Comparison of ENCODE assay signal across 28 cellular contexts in genomic region chr4:110605077-110605476, GRCh38. TPM values are rescaled to one million over a fixed set of nuclear protein-coding genes. Genes with fewer than 3 reads are reported as not detected.
"Had no signal": no experiment of that assay in that cellular context is flagged by ENCODE, and none has a peak within 500 bp of the region (broad histone marks: within the 10 kb centered on the region; RNA-seq: fewer than 3 reads in every experiment).

No MANE protein-coding gene starts in this region.

- H3K9me3 Mint-ChIP-seq: neural progenitor cell had no signal

- H3K36me3 Mint-ChIP-seq: natural killer cell; neural progenitor cell; stimulated activated naive B cell treated with anti-CD40 and anti-IgM and Interleukin-4, amounts not matched to agents 10 μg/mL and 1 μg/mL and 100 μg/mL, for 72 hours had no signal

- ATAC-seq: natural killer cell; psoas muscle; right cardiac atrium; right lobe of liver; stimulated activated naive B cell treated with anti-CD40 and anti-IgM and Interleukin-4, amounts not matched to agents 10 μg/mL and 1 μg/mL and 100 μg/mL, for 72 hours had no signal

- H3K27me3 Mint-ChIP-seq: progenitor cell of endocrine pancreas had no signal

- H3K27ac Mint-ChIP-seq: natural killer cell; nephron; neural progenitor cell; progenitor cell of endocrine pancreas; stimulated activated naive B cell treated with anti-CD40 and anti-IgM and Interleukin-4, amounts not matched to agents 10 μg/mL and 1 μg/mL and 100 μg/mL, for 72 hours; stimulated activated naive CD8-positive, alpha-beta T cell treated with anti-CD3 and anti-CD28 coated beads, Interleukin-15, Interleukin-2, amounts not matched to agents 100 ng/mL and 50 ng/mL, for 24 hours had no signal

- H3K4me3 Mint-ChIP-seq: natural killer cell; nephron; neural progenitor cell; stimulated activated naive B cell treated with anti-CD40 and anti-IgM and Interleukin-4, amounts not matched to agents 10 μg/mL and 1 μg/mL and 100 μg/mL, for 72 hours; stimulated activated naive CD8-positive, alpha-beta T cell treated with anti-CD3 and anti-CD28 coated beads, Interleukin-15, Interleukin-2, amounts not matched to agents 100 ng/mL and 50 ng/mL, for 24 hours had no signal

- DNase-seq: natural killer cell; occipital lobe; ovary; posterior cingulate gyrus; psoas muscle; right cardiac atrium; right lobe of liver; sigmoid colon; spleen; stimulated activated CD4-positive, alpha-beta T cell treated with anti-CD3 and anti-CD28 coated beads, Interleukin-12 subunit alpha, Interleukin-12 subunit beta, amount 100 ng/mL, for 4 hours; stimulated activated CD4-positive, alpha-beta T cell treated with anti-CD3 and anti-CD28 coated beads, Interleukin-1b, Interleukin-23, amount 100 ng/mL, for 48 hours; stimulated activated CD4-positive, alpha-beta T cell treated with anti-CD3 and anti-CD28 coated beads, Interleukin-4, amount 100 ng/mL, for 1 hour; stimulated activated CD4-positive, alpha-beta T cell treated with anti-CD3 and anti-CD28 coated beads, Interleukin-4, amount 100 ng/mL, for 4 hours; stimulated activated CD8-positive, alpha-beta memory T cell treated with anti-CD3 and anti-CD28 coated beads, Interleukin-4, amount 100 ng/mL, for 48 hours; stimulated activated naive B cell treated with anti-CD40 and anti-IgM and Interleukin-4, amounts not matched to agents 10 μg/mL and 1 μg/mL and 100 μg/mL, for 72 hours; stimulated activated naive CD4-positive, alpha-beta T cell treated with Interleukin-2 at 50 U/mL for 16 hours; stomach; thyroid gland; trophoblast cell; upper lobe of left lung had no signal

- H3K4me1 Mint-ChIP-seq: natural killer cell; stimulated activated naive B cell treated with anti-CD40 and anti-IgM and Interleukin-4, amounts not matched to agents 10 μg/mL and 1 μg/mL and 100 μg/mL, for 72 hours had no signal

RNA-seq across cellular contexts. Expression of gene PITX2, which starts 17.8 kb away (rescaled TPM):
- total RNA-seq: natural killer cell, occipital lobe, right lobe of liver, spleen, temporal lobe, thoracic aorta, thyroid gland, tibial nerve, ureter had no signal
